Comparison of ENCODE assay signal across 1 cellular context in the genomic region with DNA sequence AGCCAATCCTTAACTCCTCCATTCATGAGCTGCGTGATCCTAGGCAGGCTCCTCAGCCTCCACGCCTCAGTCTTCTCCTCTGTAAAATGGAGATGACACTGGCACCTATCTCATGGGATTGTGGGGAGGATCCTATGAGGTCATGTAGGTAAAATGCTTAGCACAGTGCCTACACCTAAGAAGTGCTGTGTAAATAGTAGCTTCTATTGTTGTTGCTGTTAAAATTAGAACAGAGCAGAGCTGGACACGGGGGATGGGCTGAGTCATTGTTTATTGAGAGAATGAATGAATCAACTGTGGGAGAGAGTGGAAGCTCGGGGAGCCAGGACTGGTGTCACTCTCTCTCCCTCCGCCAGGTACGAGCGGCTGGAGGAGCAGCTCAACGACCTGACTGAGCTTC.
TF ChIP-seq lines count a peak whose summit lies in the region.

No MANE protein-coding gene starts in this region.

TF ChIP-seq in endothelial cell of umbilical vein, 7 proteins besides CTCF, POLR2A, EP300 and RAD21 (continued from another document):
- TF ChIP-seq MYC (IDR thresholded peaks at IDR 0.05; ENCODE audit: low read depth, low read length) (no peak), POLR2AphosphoS5 (IDR thresholded peaks at IDR 0.05; ENCODE audit: insufficient read depth, low read depth, low read length) (no peak), EZH2 (IDR thresholded peaks at IDR 0.05; ENCODE audit: borderline replicate concordance, low read depth, low read length, severe bottlenecking) (no peak), FOS (IDR thresholded peaks at IDR 0.05; ENCODE audit: borderline replicate concordance, insufficient read depth, low read length) (no peak), JUN (IDR thresholded peaks at IDR 0.05; ENCODE audit: borderline replicate concordance, insufficient read depth, insufficient read length, low read depth) (no peak)
